In genomic region chr3:52140792-52141191, GRCh38 we compare ENCODE assay signal across 20 cellular contexts. TPM values are rescaled to one million over a fixed set of nuclear protein-coding genes. Genes with fewer than 3 reads are reported as not detected.
A peak's percentile ranks its signal among the peaks of the same experiment; 100 is the strongest.
DNase-seq lines count a peak whose midpoint lies in the region; ATAC-seq and TF ChIP-seq lines count a peak whose summit lies in the region.
"Had no signal": no experiment of that assay in that cellular context is flagged by ENCODE, and none has a peak within 500 bp of the region (broad histone marks: within the 10 kb centered on the region; RNA-seq: fewer than 3 reads in every experiment).

No MANE protein-coding gene starts in this region.

- H3K79me2 ChIP-seq in GM23248 (ENCODE audit: insufficient read depth), result no peaks in the 10 kb centered on the region

- no peaks in the 10 kb centered on the region for H3K9me3 ChIP-seq in left ventricle myocardium inferior (replicated peaks)
- H3K9me3 ChIP-seq in tibial artery, result no peaks in the 10 kb centered on the region
- no peaks in the 10 kb centered on the region for H3K9me3 ChIP-seq in GM23248 (ENCODE audit: low read depth)
- H3K9me3 ChIP-seq: BLaER1, SJSA1 had no signal

- in situ Hi-C loops in GM23248 (cut with MboI), result no loop called here

- peaks cover 41% of the 10 kb centered on the region for H3K4me1 ChIP-seq in left ventricle myocardium inferior
- peaks cover 0 to 9% (median 7%) of the 10 kb centered on the region in 4 donors for H3K4me1 ChIP-seq in tibial artery
- H3K4me1 ChIP-seq in GM23248 (ENCODE audit: insufficient read depth), result no peaks in the 10 kb centered on the region

- H3K36me3 ChIP-seq in left ventricle myocardium inferior, result no peaks in the 10 kb centered on the region
- no peaks in the 10 kb centered on the region for H3K36me3 ChIP-seq in tibial artery
- H3K36me3 ChIP-seq in GM23248 (ENCODE audit: low read depth), result no peaks in the 10 kb centered on the region

- WGBS in GM23248 (ENCODE audit: low coverage in 1 of 2, low lambda C conversion rate in 2 of 2, missing lambda C conversion rate in 2 of 2), 2 experiments, result 79 to 84% methylated on average over 5 of the region's 5 CpGs

- H3K27me3 ChIP-seq in left ventricle myocardium inferior (ENCODE audit: low read depth) (no peaks in the 10 kb centered on the region), tibial artery (no peaks in the 10 kb centered on the region), GM23248 (replicated peaks; ENCODE audit: insufficient read depth) (no peaks in the 10 kb centered on the region)
- H3K27me3 ChIP-seq: BLaER1, SJSA1 had no signal

- no peak for TF ChIP-seq CTCF in left ventricle myocardium inferior (IDR thresholded peaks at IDR 0.05; ENCODE audit: borderline replicate concordance)
- TF ChIP-seq CTCF in tibial artery (IDR thresholded peaks at IDR 0.05), result no peak

- no peak for ATAC-seq in Right ventricle myocardium superior (ENCODE audit: poor library complexity)
- ATAC-seq: CD8-positive, alpha-beta T cell; PC-3 had no signal

- no peak overlapping the region for H3K9ac ChIP-seq in GM23248
- H3K9ac ChIP-seq: BLaER1 had no signal

- no peaks in the 10 kb centered on the region for H3K9me2 ChIP-seq in GM23248 (ENCODE audit: insufficient read depth)

- H3F3A ChIP-seq in GM23248 (ENCODE audit: insufficient read depth), result no peaks in the 10 kb centered on the region

- no peak overlapping the region for H3K4me2 ChIP-seq in GM23248 (ENCODE audit: unreplicated experiment)
- H3K4me2 ChIP-seq: BLaER1 had no signal

- no peak for DNase-seq in left ventricle myocardium inferior
- no peak for DNase-seq in Right ventricle myocardium superior
- peak; percentile 29 for DNase-seq in RPMI7951 (ENCODE audit: low read depth)
- peak; percentile 81 for DNase-seq in myocyte (ENCODE audit: low read depth)
- DNase-seq in tibial artery, result no peak
- DNase-seq in LoVo (ENCODE audit: low spot score), result no peak
- no peak for DNase-seq in GM23248
- DNase-seq: CD8-positive, alpha-beta T cell; DMS53; H7; HFFc6; KBM-7; NCI-H1048; NCI-H1436; NCI-H2029; NCI-H345; NCI-H524 treated with DMSO at 0.1 percent for 48 hours; PC-3 had no signal

- H2AFZ ChIP-seq in GM23248, result no peak overlapping the region

- intact Hi-C loops in left ventricle myocardium inferior (cut with micrococcal nuclease), result loop anchor here (5.0 kb wide), 1 partner anchor 138 kb away; no protein-coding TSS in a partner anchor
- intact Hi-C loops in Right ventricle myocardium superior (cut with DNase I), result no loop called here
- intact Hi-C loops in tibial artery (cut with DNase I; ENCODE audit: low total_unique reads), result loop anchor here (5.0 kb wide), 1 partner anchor 198 kb away; the partner anchor contains the start of genes PARP3 and RRP9

- no peaks in the 10 kb centered on the region for H4K20me1 ChIP-seq in GM23248 (ENCODE audit: insufficient read depth)
- H4K20me1 ChIP-seq: BLaER1 had no signal

- H3K27ac ChIP-seq in left ventricle myocardium inferior (replicated peaks), result peak overlapping the region; percentile 85
- peak overlapping the region; percentile 56 to 68 for H3K27ac ChIP-seq in tibial artery
- H3K27ac ChIP-seq in GM23248, result no peak overlapping the region
- H3K27ac ChIP-seq: BLaER1, SJSA1 had no signal

- H3K4me3 ChIP-seq in left ventricle myocardium inferior (no peak overlapping the region), tibial artery (no peak overlapping the region), GM23248 (no peak overlapping the region)
- H3K4me3 ChIP-seq: BLaER1, SJSA1 had no signal

RNA-seq across cellular contexts. Expression of gene POC1A, which starts 13.4 kb away (rescaled TPM):
- 1.2 TPM for total RNA-seq in left ventricle myocardium inferior
- total RNA-seq in Right ventricle myocardium superior, result 1.5 TPM
- 20.4 and 21.4 TPM in 2 replicates for total RNA-seq in RPMI7951 (2014; rRNA removed; shearing (Covaris generic))
- 1.2 and 1.3 TPM in 2 replicates for total RNA-seq in myocyte
- 2.8 TPM for polyA plus RNA-seq in myocyte (2012)
- total RNA-seq in GM23248 (2014; rRNA removed; shearing (Covaris generic)), result 2.3 and 5.2 TPM in 2 replicates
- polyA plus RNA-seq in GM23248 (2016; fragmentation: Nextera tagmentation; extraction: Ambion mirVana), result 11.0 and 11.8 TPM in 2 replicates

RNA-seq across cellular contexts. Expression of gene ALAS1, which starts 57.2 kb away (rescaled TPM):
- 180 TPM for total RNA-seq in left ventricle myocardium inferior
- 160 TPM for total RNA-seq in Right ventricle myocardium superior
- 32.0 and 37.6 TPM in 2 replicates for total RNA-seq in RPMI7951 (2014; rRNA removed; shearing (Covaris generic))
- 59.7 and 83.9 TPM in 2 replicates for total RNA-seq in myocyte
- polyA plus RNA-seq in myocyte (2012), result 63.6 TPM
- total RNA-seq in GM23248 (2014; rRNA removed; shearing (Covaris generic)), result 21.2 and 33.9 TPM in 2 replicates
- polyA plus RNA-seq in GM23248 (2016; fragmentation: Nextera tagmentation; extraction: Ambion mirVana), result 30.4 and 31.0 TPM in 2 replicates

Comparison
In these comparisons a context has a peak if more than half of its experiments do, and no peak if none do; other contexts are left out.
1. DNase-seq: peak in RPMI7951 (single experiment) and myocyte (single experiment); none in left ventricle myocardium inferior (single experiment), Right ventricle myocardium superior (single experiment), tibial artery (0 of 2), LoVo (single experiment) and GM23248 (single experiment).